Comparison of ENCODE assay signal across 18 cellular contexts in genomic region chr5:82881571-82882200, GRCh38.
DNase-seq lines count a peak whose midpoint lies in the region; ATAC-seq and TF ChIP-seq lines count a peak whose summit lies in the region.
"Had no signal": no experiment of that assay in that cellular context is flagged by ENCODE, and none has a peak within 500 bp of the region (broad histone marks: within the 10 kb centered on the region; RNA-seq: fewer than 3 reads in every experiment).

No MANE protein-coding gene starts in this region.

- intact Hi-C loops in natural killer cell (cut with micrococcal nuclease): no loop called here

- DNase-seq in activated naive CD4-positive, alpha-beta T cell (lab: John Stamatoyannopoulos, UW): no peak
- DNase-seq in stimulated activated naive B cell treated with anti-CD40 and anti-IgM and Interleukin-4, amounts not matched to agents 10 μg/mL and 1 μg/mL and 100 μg/mL, for 72 hours: no peak
- DNase-seq in stimulated activated CD4-positive, alpha-beta T cell treated with anti-CD3 and anti-CD28 coated beads, Interleukin-4, amount 100 ng/mL, for 24 hours: no peak
- DNase-seq in natural killer cell: no peak
- DNase-seq in stimulated activated naive CD4-positive, alpha-beta T cell treated with Interleukin-2 at 50 U/mL for 16 hours (lab: John Stamatoyannopoulos, UW): no peak
- DNase-seq: anterior cingulate cortex, Calu3, dermis blood vessel endothelial cell, GOT3, KG1, lower lobe of right lung, NCI-H1436 treated with DMSO at 0.1 percent for 48 hours, right cardiac atrium, stomach had no signal

- ATAC-seq in GM21529 (IDR thresholded peaks at IDR 0.05; ENCODE audit: unreplicated experiment): peak; percentile 60
- peak; percentile 41 for ATAC-seq in HG03159 (IDR thresholded peaks at IDR 0.05; ENCODE audit: unreplicated experiment)
- peak in 1 of 2 donors; percentile 22 for ATAC-seq in stimulated activated naive B cell treated with anti-CD40 and anti-IgM and Interleukin-4, amounts not matched to agents 10 μg/mL and 1 μg/mL and 100 μg/mL, for 72 hours (replicated peaks)
- ATAC-seq in natural killer cell: no peak

- peaks cover 5% of the 10 kb centered on the region for H3K4me1 Mint-ChIP-seq in activated naive CD4-positive, alpha-beta T cell treated with anti-CD3 and anti-CD28 coated beads, Interleukin-2, amount 50 U/mL, for 24 hours
- peaks cover 9 to 32% of the 10 kb centered on the region in 2 donors for H3K4me1 Mint-ChIP-seq in stimulated activated naive B cell treated with anti-CD40 and anti-IgM and Interleukin-4, amounts not matched to agents 10 μg/mL and 1 μg/mL and 100 μg/mL, for 72 hours
- H3K4me1 Mint-ChIP-seq in natural killer cell: no peaks in the 10 kb centered on the region

- TF ChIP-seq CTCF in natural killer cell (IDR thresholded peaks at IDR 0.05): no peak

- peaks cover 39% of the 10 kb centered on the region for H3K9me3 Mint-ChIP-seq in activated naive CD4-positive, alpha-beta T cell treated with anti-CD3 and anti-CD28 coated beads, Interleukin-2, amount 50 U/mL, for 24 hours
- peaks cover 14 to 23% of the 10 kb centered on the region in 2 donors for H3K9me3 Mint-ChIP-seq in stimulated activated naive B cell treated with anti-CD40 and anti-IgM and Interleukin-4, amounts not matched to agents 10 μg/mL and 1 μg/mL and 100 μg/mL, for 72 hours
- H3K9me3 Mint-ChIP-seq in natural killer cell: peaks cover 4 to 18% of the 10 kb centered on the region in 2 donors

- no peak overlapping the region for H3K4me3 Mint-ChIP-seq in activated naive CD4-positive, alpha-beta T cell treated with anti-CD3 and anti-CD28 coated beads, Interleukin-2, amount 50 U/mL, for 24 hours
- peak overlapping the region; percentile 10 to 52 for H3K4me3 Mint-ChIP-seq in stimulated activated naive B cell treated with anti-CD40 and anti-IgM and Interleukin-4, amounts not matched to agents 10 μg/mL and 1 μg/mL and 100 μg/mL, for 72 hours
- H3K4me3 Mint-ChIP-seq in natural killer cell: no peak overlapping the region
- H3K4me3 Mint-ChIP-seq: nephron had no signal

- H3K27ac Mint-ChIP-seq in activated naive CD4-positive, alpha-beta T cell treated with anti-CD3 and anti-CD28 coated beads, Interleukin-2, amount 50 U/mL, for 24 hours: peak overlapping the region; percentile 37
- peak overlapping the region; percentile 72 for H3K27ac Mint-ChIP-seq in stimulated activated naive B cell treated with anti-CD40 and anti-IgM and Interleukin-4, amounts not matched to agents 10 μg/mL and 1 μg/mL and 100 μg/mL, for 72 hours
- H3K27ac Mint-ChIP-seq in natural killer cell: no peak overlapping the region

- peaks cover 11% of the 10 kb centered on the region for H3K27me3 Mint-ChIP-seq in activated naive CD4-positive, alpha-beta T cell treated with anti-CD3 and anti-CD28 coated beads, Interleukin-2, amount 50 U/mL, for 24 hours
- H3K27me3 Mint-ChIP-seq in stimulated activated naive B cell treated with anti-CD40 and anti-IgM and Interleukin-4, amounts not matched to agents 10 μg/mL and 1 μg/mL and 100 μg/mL, for 72 hours: no peaks in the 10 kb centered on the region
- no peaks in the 10 kb centered on the region for H3K27me3 Mint-ChIP-seq in natural killer cell (ENCODE audit: low read depth in 2 of 2)

- H3K36me3 Mint-ChIP-seq in activated naive CD4-positive, alpha-beta T cell treated with anti-CD3 and anti-CD28 coated beads, Interleukin-2, amount 50 U/mL, for 24 hours: peaks cover 2% of the 10 kb centered on the region
- H3K36me3 Mint-ChIP-seq in stimulated activated naive B cell treated with anti-CD40 and anti-IgM and Interleukin-4, amounts not matched to agents 10 μg/mL and 1 μg/mL and 100 μg/mL, for 72 hours: peaks cover 8 to 13% of the 10 kb centered on the region in 2 donors
- H3K36me3 Mint-ChIP-seq in natural killer cell: peaks cover 13% of the 10 kb centered on the region

Comparison
In these comparisons a context has a peak if more than half of its experiments do, and no peak if none do; other contexts are left out.
1. H3K27ac Mint-ChIP-seq: peak in activated naive CD4-positive, alpha-beta T cell treated with anti-CD3 and anti-CD28 coated beads, Interleukin-2, amount 50 U/mL, for 24 hours (single experiment) and stimulated activated naive B cell treated with anti-CD40 and anti-IgM and Interleukin-4, amounts not matched to agents 10 μg/mL and 1 μg/mL and 100 μg/mL, for 72 hours (single experiment); none in natural killer cell (0 of 2).
2. H3K4me3 Mint-ChIP-seq: peak in stimulated activated naive B cell treated with anti-CD40 and anti-IgM and Interleukin-4, amounts not matched to agents 10 μg/mL and 1 μg/mL and 100 μg/mL, for 72 hours (2 of 2); none in activated naive CD4-positive, alpha-beta T cell treated with anti-CD3 and anti-CD28 coated beads, Interleukin-2, amount 50 U/mL, for 24 hours (single experiment) and natural killer cell (single experiment).
3. ATAC-seq: peak in GM21529 (single experiment) and HG03159 (single experiment); none in natural killer cell (0 of 3).